In genomic region chr9:80156725-80157124, GRCh38 we compare ENCODE assay signal across 12 cellular contexts.
DNase-seq lines count a peak whose midpoint lies in the region; ATAC-seq and TF ChIP-seq lines count a peak whose summit lies in the region.
"Had no signal": no experiment of that assay in that cellular context is flagged by ENCODE, and none has a peak within 500 bp of the region (broad histone marks: within the 10 kb centered on the region; RNA-seq: fewer than 3 reads in every experiment).

No MANE protein-coding gene starts in this region.

- H3K27me3 ChIP-seq in GM06990 (replicated peaks; ENCODE audit: control insufficient read depth, insufficient read depth, low read length) = no peaks in the 10 kb centered on the region
- H3K27me3 ChIP-seq: heart right ventricle had no signal

- H3K9me3 Mint-ChIP-seq in stimulated activated effector memory CD8-positive, alpha-beta T cell treated with anti-CD3 and anti-CD28 coated beads, Interleukin-12 subunit alpha, Interleukin-12 subunit beta, amount 100 ng/mL, for 72 hours = no peaks in the 10 kb centered on the region

- no peak overlapping the region for H3K4me3 Mint-ChIP-seq in stimulated activated effector memory CD8-positive, alpha-beta T cell treated with anti-CD3 and anti-CD28 coated beads, Interleukin-12 subunit alpha, Interleukin-12 subunit beta, amount 100 ng/mL, for 72 hours
- H3K4me3 Mint-ChIP-seq: activated naive CD8-positive, alpha-beta T cell had no signal

- H3K36me3 Mint-ChIP-seq in stimulated activated effector memory CD8-positive, alpha-beta T cell treated with anti-CD3 and anti-CD28 coated beads, Interleukin-12 subunit alpha, Interleukin-12 subunit beta, amount 100 ng/mL, for 72 hours = no peaks in the 10 kb centered on the region
- H3K36me3 Mint-ChIP-seq: activated naive CD8-positive, alpha-beta T cell had no signal

- intact Hi-C loops in posterior cingulate gyrus (cut with DNase I) = no loop called here

- DNase-seq in GM06990 (ENCODE audit: extremely low read depth, insufficient read length) (peak; percentile 35), M059J (ENCODE audit: low read depth) (peak; percentile 4), posterior cingulate gyrus (no peak), T-helper 9 cell (no peak)
- no peak for DNase-seq in activated CD4-positive, alpha-beta T cell treated with anti-CD3 and anti-CD28 coated beads for 1 hour
- DNase-seq in stimulated activated effector memory CD8-positive, alpha-beta T cell treated with anti-CD3 and anti-CD28 coated beads, Interleukin-12 subunit alpha, Interleukin-12 subunit beta, amount 100 ng/mL, for 72 hours (ENCODE audit: low spot score in 2 of 2) = no peak
- DNase-seq: activated CD4-positive, alpha-beta T cell treated with anti-CD3 and anti-CD28 coated beads for 48 hours; GDM1; heart right ventricle had no signal

- peak; percentile 58 for ATAC-seq in GM19438 (IDR thresholded peaks at IDR 0.05; ENCODE audit: low read depth, unreplicated experiment)
- peak; percentile 75 for ATAC-seq in HG02870 (IDR thresholded peaks at IDR 0.05; ENCODE audit: unreplicated experiment)
- no peak for ATAC-seq in stimulated activated effector memory CD8-positive, alpha-beta T cell treated with anti-CD3 and anti-CD28 coated beads, Interleukin-12 subunit alpha, Interleukin-12 subunit beta, amount 100 ng/mL, for 72 hours
- ATAC-seq: heart right ventricle had no signal

- H3K4me3 ChIP-seq in GM06990 (replicated peaks; ENCODE audit: low read depth, low read length) = no peak overlapping the region
- H3K4me3 ChIP-seq: heart right ventricle had no signal

- H3K36me3 ChIP-seq in GM06990 (ENCODE audit: control insufficient read depth, insufficient read depth, low read length) = no peaks in the 10 kb centered on the region
- H3K36me3 ChIP-seq: heart right ventricle had no signal

- H3K27ac Mint-ChIP-seq in stimulated activated effector memory CD8-positive, alpha-beta T cell treated with anti-CD3 and anti-CD28 coated beads, Interleukin-12 subunit alpha, Interleukin-12 subunit beta, amount 100 ng/mL, for 72 hours = no peak overlapping the region
- H3K27ac Mint-ChIP-seq: activated naive CD8-positive, alpha-beta T cell had no signal

- TF ChIP-seq CTCF in GM06990 (IDR thresholded peaks at IDR 0.05; ENCODE audit: insufficient read depth, low read length, poor library complexity, severe bottlenecking) = no peak

- no peaks in the 10 kb centered on the region for H3K4me1 Mint-ChIP-seq in stimulated activated effector memory CD8-positive, alpha-beta T cell treated with anti-CD3 and anti-CD28 coated beads, Interleukin-12 subunit alpha, Interleukin-12 subunit beta, amount 100 ng/mL, for 72 hours

Comparison
In these comparisons a context has a peak if more than half of its experiments do, and no peak if none do; other contexts are left out.
1. DNase-seq: peak in GM06990 (single experiment) and M059J (single experiment); none in posterior cingulate gyrus (0 of 10), T-helper 9 cell (single experiment), activated CD4-positive, alpha-beta T cell treated with anti-CD3 and anti-CD28 coated beads for 1 hour (single experiment) and stimulated activated effector memory CD8-positive, alpha-beta T cell treated with anti-CD3 and anti-CD28 coated beads, Interleukin-12 subunit alpha, Interleukin-12 subunit beta, amount 100 ng/mL, for 72 hours (0 of 2).